1 cellular context compared by ENCODE assay signal in the genomic region with DNA sequence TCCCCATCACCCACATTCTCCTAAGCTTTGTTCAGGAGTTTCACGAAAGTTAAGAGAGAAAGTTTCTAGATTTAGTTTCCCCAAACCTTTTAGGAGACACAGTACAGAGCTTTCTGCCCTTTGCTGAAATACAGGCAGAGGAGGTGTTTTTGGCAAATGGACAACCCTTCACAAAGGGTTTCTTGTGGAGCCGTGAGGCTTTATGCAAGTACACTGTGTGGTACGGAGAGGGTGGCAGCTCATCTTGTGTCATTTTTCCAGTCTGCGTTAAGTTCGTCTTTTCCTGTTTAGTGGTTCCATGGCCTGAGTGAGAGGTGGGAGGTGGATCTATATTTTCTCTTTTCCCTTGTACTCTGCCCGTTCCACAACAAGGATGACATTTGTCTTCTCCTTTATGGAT.
TF ChIP-seq lines count a peak whose summit lies in the region.

No MANE protein-coding gene starts in this region.

TF ChIP-seq in H1, 55 proteins besides CTCF, POLR2A, EP300 and RAD21:
- TF ChIP-seq TEAD4 (IDR thresholded peaks at IDR 0.05; ENCODE audit: low read depth, low read length), result no peak
- TF ChIP-seq PHF8 (conservative IDR thresholded peaks at IDR 0.05; ENCODE audit: low read depth, low read length), result no peak
- no peak for TF ChIP-seq CEBPB (IDR thresholded peaks at IDR 0.05; ENCODE audit: low read depth, low read length)
- TF ChIP-seq, protein P1, sequence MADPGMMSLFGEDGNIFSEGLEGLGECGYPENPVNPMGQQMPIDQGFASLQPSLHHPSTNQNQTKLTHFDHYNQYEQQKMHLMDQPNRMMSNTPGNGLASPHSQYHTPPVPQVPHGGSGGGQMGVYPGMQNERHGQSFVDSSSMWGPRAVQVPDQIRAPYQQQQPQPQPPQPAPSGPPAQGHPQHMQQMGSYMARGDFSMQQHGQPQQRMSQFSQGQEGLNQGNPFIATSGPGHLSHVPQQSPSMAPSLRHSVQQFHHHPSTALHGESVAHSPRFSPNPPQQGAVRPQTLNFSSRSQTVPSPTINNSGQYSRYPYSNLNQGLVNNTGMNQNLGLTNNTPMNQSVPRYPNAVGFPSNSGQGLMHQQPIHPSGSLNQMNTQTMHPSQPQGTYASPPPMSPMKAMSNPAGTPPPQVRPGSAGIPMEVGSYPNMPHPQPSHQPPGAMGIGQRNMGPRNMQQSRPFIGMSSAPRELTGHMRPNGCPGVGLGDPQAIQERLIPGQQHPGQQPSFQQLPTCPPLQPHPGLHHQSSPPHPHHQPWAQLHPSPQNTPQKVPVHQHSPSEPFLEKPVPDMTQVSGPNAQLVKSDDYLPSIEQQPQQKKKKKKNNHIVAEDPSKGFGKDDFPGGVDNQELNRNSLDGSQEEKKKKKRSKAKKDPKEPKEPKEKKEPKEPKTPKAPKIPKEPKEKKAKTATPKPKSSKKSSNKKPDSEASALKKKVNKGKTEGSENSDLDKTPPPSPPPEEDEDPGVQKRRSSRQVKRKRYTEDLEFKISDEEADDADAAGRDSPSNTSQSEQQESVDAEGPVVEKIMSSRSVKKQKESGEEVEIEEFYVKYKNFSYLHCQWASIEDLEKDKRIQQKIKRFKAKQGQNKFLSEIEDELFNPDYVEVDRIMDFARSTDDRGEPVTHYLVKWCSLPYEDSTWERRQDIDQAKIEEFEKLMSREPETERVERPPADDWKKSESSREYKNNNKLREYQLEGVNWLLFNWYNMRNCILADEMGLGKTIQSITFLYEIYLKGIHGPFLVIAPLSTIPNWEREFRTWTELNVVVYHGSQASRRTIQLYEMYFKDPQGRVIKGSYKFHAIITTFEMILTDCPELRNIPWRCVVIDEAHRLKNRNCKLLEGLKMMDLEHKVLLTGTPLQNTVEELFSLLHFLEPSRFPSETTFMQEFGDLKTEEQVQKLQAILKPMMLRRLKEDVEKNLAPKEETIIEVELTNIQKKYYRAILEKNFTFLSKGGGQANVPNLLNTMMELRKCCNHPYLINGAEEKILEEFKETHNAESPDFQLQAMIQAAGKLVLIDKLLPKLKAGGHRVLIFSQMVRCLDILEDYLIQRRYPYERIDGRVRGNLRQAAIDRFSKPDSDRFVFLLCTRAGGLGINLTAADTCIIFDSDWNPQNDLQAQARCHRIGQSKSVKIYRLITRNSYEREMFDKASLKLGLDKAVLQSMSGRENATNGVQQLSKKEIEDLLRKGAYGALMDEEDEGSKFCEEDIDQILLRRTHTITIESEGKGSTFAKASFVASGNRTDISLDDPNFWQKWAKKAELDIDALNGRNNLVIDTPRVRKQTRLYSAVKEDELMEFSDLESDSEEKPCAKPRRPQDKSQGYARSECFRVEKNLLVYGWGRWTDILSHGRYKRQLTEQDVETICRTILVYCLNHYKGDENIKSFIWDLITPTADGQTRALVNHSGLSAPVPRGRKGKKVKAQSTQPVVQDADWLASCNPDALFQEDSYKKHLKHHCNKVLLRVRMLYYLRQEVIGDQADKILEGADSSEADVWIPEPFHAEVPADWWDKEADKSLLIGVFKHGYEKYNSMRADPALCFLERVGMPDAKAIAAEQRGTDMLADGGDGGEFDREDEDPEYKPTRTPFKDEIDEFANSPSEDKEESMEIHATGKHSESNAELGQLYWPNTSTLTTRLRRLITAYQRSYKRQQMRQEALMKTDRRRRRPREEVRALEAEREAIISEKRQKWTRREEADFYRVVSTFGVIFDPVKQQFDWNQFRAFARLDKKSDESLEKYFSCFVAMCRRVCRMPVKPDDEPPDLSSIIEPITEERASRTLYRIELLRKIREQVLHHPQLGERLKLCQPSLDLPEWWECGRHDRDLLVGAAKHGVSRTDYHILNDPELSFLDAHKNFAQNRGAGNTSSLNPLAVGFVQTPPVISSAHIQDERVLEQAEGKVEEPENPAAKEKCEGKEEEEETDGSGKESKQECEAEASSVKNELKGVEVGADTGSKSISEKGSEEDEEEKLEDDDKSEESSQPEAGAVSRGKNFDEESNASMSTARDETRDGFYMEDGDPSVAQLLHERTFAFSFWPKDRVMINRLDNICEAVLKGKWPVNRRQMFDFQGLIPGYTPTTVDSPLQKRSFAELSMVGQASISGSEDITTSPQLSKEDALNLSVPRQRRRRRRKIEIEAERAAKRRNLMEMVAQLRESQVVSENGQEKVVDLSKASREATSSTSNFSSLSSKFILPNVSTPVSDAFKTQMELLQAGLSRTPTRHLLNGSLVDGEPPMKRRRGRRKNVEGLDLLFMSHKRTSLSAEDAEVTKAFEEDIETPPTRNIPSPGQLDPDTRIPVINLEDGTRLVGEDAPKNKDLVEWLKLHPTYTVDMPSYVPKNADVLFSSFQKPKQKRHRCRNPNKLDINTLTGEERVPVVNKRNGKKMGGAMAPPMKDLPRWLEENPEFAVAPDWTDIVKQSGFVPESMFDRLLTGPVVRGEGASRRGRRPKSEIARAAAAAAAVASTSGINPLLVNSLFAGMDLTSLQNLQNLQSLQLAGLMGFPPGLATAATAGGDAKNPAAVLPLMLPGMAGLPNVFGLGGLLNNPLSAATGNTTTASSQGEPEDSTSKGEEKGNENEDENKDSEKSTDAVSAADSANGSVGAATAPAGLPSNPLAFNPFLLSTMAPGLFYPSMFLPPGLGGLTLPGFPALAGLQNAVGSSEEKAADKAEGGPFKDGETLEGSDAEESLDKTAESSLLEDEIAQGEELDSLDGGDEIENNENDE (IDR thresholded peaks at IDR 0.05; ENCODE audit: insufficient replicate concordance, low read length), result no peak
- no peak for TF ChIP-seq SAP30 (IDR thresholded peaks at IDR 0.05; ENCODE audit: insufficient read depth, insufficient replicate concordance, low read length)
- TF ChIP-seq JUND (IDR thresholded peaks at IDR 0.05; ENCODE audit: low read length), result no peak
- no peak for TF ChIP-seq TBP (IDR thresholded peaks at IDR 0.05; ENCODE audit: low read depth, low read length)
- no peak for TF ChIP-seq BRCA1 (IDR thresholded peaks at IDR 0.05; ENCODE audit: low read depth, low read length)
- no peak for TF ChIP-seq CHD1 (IDR thresholded peaks at IDR 0.05; ENCODE audit: low read depth, low read length)
- TF ChIP-seq CHD2 (IDR thresholded peaks at IDR 0.05; ENCODE audit: low read length), result no peak
